In genomic region chr6:129485746-129486145, GRCh38 we compare ENCODE assay signal across 25 cellular contexts.
DNase-seq lines count a peak whose midpoint lies in the region; ATAC-seq and TF ChIP-seq lines count a peak whose summit lies in the region.
"Had no signal": no experiment of that assay in that cellular context is flagged by ENCODE, and none has a peak within 500 bp of the region (broad histone marks: within the 10 kb centered on the region; RNA-seq: fewer than 3 reads in every experiment).

No MANE protein-coding gene starts in this region.

- DNase-seq in Ammon's horn (ENCODE audit: low spot score) = peak; percentile 68
- DNase-seq in COLO829 (ENCODE audit: low spot score) = peak; percentile 61
- peak; percentile 34 for DNase-seq in SK-MEL-5 (ENCODE audit: low read depth, low spot score)
- peak; percentile 59 for DNase-seq in inferior parietal cortex (ENCODE audit: extremely low spot score)
- DNase-seq in CD14-positive monocyte (ENCODE audit: low spot score) = no peak
- DNase-seq in type B pancreatic cell (ENCODE audit: extremely low spot score, unreplicated experiment) = no peak
- no peak for DNase-seq in T-helper 17 cell
- DNase-seq: activated CD4-positive, alpha-beta T cell treated with anti-CD3 and anti-CD28 coated beads for 36 hours; activated CD8-positive, alpha-beta memory T cell treated with anti-CD3 and anti-CD28 coated beads, Interleukin-2, amount 50 U/mL, for 48 hours; activated naive CD4-positive, alpha-beta T cell; body of pancreas; CD4-positive, CD25-positive, alpha-beta regulatory T cell; dermis blood vessel endothelial cell; DMS79; KG1; lower lobe of right lung; naive thymus-derived CD4-positive, alpha-beta T cell; NCI-H510A; PC-3; spleen; T-helper 9 cell; upper lobe of left lung had no signal

- peaks cover 0 to 3% of the 10 kb centered on the region in 2 donors for H3K36me3 Mint-ChIP-seq in CD14-positive monocyte
- no peaks in the 10 kb centered on the region for H3K36me3 Mint-ChIP-seq in type B pancreatic cell
- H3K36me3 Mint-ChIP-seq in T-helper 17 cell (ENCODE audit: low read depth) = no peaks in the 10 kb centered on the region
- H3K36me3 Mint-ChIP-seq: CD4-positive, CD25-positive, alpha-beta regulatory T cell had no signal

- ATAC-seq in HG02623 (IDR thresholded peaks at IDR 0.05; ENCODE audit: unreplicated experiment) (no peak), T-helper 17 cell (no peak)
- ATAC-seq: activated CD4-positive, alpha-beta T cell treated with anti-CD3 and anti-CD28 coated beads for 36 hours; body of pancreas; lower lobe of right lung; naive thymus-derived CD4-positive, alpha-beta T cell; PC-3 had no signal

- H3K9me3 Mint-ChIP-seq in CD14-positive monocyte = peaks cover 0 to 2% (median 0%) of the 10 kb centered on the region in 7 donors
- H3K9me3 Mint-ChIP-seq in type B pancreatic cell = no peaks in the 10 kb centered on the region
- H3K9me3 Mint-ChIP-seq: naive thymus-derived CD4-positive, alpha-beta T cell had no signal

- H3K9me3 ChIP-seq in T-helper 17 cell (ENCODE audit: control insufficient read depth, low read length, poor library complexity, severe bottlenecking) = no peaks in the 10 kb centered on the region
- H3K9me3 ChIP-seq: body of pancreas, lower lobe of right lung, prostate gland, SJSA1, spleen, upper lobe of left lung had no signal

- in situ Hi-C loops in SK-MEL-5 (cut with HindIII; ENCODE audit: low pct_unique_long_range_greater_than_20kb, low sequenced_read_pairs) = no loop called here

- H3K27me3 Mint-ChIP-seq in CD14-positive monocyte (ENCODE audit: low read depth in 3 of 3) (peaks cover 0 to 2% (median 0%) of the 10 kb centered on the region in 3 donors), type B pancreatic cell (no peaks in the 10 kb centered on the region), T-helper 17 cell (no peaks in the 10 kb centered on the region)
- H3K27me3 Mint-ChIP-seq: activated CD4-positive, alpha-beta T cell treated with anti-CD3 and anti-CD28 coated beads for 36 hours; naive thymus-derived CD4-positive, alpha-beta T cell had no signal

- intact Hi-C loops in CD14-positive monocyte (cut with micrococcal nuclease) = no loop called here

- peaks cover 11% of the 10 kb centered on the region for H3K4me1 Mint-ChIP-seq in CD14-positive monocyte
- H3K4me1 Mint-ChIP-seq in type B pancreatic cell (ENCODE audit: unreplicated experiment) = peaks cover 12% of the 10 kb centered on the region
- peaks cover 9% of the 10 kb centered on the region for H3K4me1 Mint-ChIP-seq in T-helper 17 cell

- H3K27ac Mint-ChIP-seq in CD14-positive monocyte (peak overlapping the region in 1 of 7 donors; percentile 48), type B pancreatic cell (no peak overlapping the region), T-helper 17 cell (no peak overlapping the region)
- H3K27ac Mint-ChIP-seq: activated CD4-positive, alpha-beta T cell treated with anti-CD3 and anti-CD28 coated beads for 36 hours; CD4-positive, CD25-positive, alpha-beta regulatory T cell; naive thymus-derived CD4-positive, alpha-beta T cell had no signal

- no peak for TF ChIP-seq CTCF in CD14-positive monocyte (IDR thresholded peaks at IDR 0.05)
- TF ChIP-seq CTCF in type B pancreatic cell (conservative IDR thresholded peaks at IDR 0.05) = no peak

- H3K4me3 Mint-ChIP-seq in CD14-positive monocyte (no peak overlapping the region), type B pancreatic cell (no peak overlapping the region), T-helper 17 cell (no peak overlapping the region)
- H3K4me3 Mint-ChIP-seq: activated CD4-positive, alpha-beta T cell treated with anti-CD3 and anti-CD28 coated beads for 36 hours; naive thymus-derived CD4-positive, alpha-beta T cell had no signal

Comparison
In these comparisons a context has a peak if more than half of its experiments do, and no peak if none do; other contexts are left out.
1. DNase-seq: peak in Ammon's horn (single experiment), COLO829 (single experiment), SK-MEL-5 (single experiment) and inferior parietal cortex (single experiment); none in CD14-positive monocyte (single experiment), type B pancreatic cell (single experiment) and T-helper 17 cell (0 of 3).